8 cellular contexts compared by ENCODE assay signal in the genomic region with DNA sequence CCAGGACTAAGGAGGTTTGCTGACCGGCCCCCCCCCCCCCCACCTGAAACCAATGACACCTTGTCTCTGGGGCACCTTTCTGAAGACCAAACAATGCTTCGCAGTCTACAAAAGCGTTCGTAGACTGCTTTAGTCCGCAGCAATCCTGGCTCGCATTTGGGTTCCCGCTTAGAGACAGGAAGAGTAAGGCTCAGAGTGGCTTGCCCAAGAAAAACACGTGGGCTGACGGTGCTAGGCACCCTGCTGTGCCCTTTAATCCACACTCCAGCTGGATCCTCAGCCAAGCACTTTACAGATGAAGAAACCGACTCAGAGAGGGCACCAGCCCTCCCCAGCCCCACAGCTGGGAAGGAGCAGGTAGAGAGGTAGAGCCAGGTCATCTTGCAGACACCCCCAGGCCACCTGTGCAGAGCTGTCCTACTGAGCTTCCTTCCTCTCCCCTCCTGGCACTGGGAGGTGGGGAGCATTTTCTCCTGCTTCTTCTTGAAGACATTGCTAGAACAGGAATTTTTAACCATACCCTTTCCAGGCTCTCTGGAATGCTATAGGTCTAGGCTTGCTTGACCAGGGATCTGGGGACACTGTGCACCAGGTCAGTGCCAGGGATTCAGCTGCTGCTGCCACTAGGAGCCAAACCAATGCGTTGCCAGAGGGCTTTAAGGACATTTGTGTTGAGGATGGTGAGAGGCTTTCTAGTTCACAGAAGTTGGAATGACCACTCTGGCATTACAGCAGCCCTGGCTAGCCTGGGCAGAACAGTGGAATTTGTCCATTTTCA. TPM values are rescaled to one million over a fixed set of nuclear protein-coding genes. Genes with fewer than 3 reads are reported as not detected.
DNase-seq lines count a peak whose midpoint lies in the region; ATAC-seq and TF ChIP-seq lines count a peak whose summit lies in the region.

No MANE protein-coding gene starts in this region.

- no peaks in the 10 kb centered on the region for H3K27me3 ChIP-seq in dorsolateral prefrontal cortex

- H3K27me3 Mint-ChIP-seq in natural killer cell (ENCODE audit: low read depth in 2 of 2): peaks cover 40 to 55% of the 10 kb centered on the region in 2 donors

- peak overlapping the region; percentile 53 to 95 (median 78) for H3K4me3 ChIP-seq in dorsolateral prefrontal cortex

- no peak for TF ChIP-seq CTCF in dorsolateral prefrontal cortex (IDR thresholded peaks at IDR 0.05 in 54 of 56, conservative IDR thresholded peaks at IDR 0.05 in 2 of 56; ENCODE audit: low read depth in 1 of 56, partially characterized antibody in 56 of 56)
- TF ChIP-seq CTCF in natural killer cell (IDR thresholded peaks at IDR 0.05): no peak
- TF ChIP-seq CTCF in omental fat pad (IDR thresholded peaks at IDR 0.05): no peak

- no peaks in the 10 kb centered on the region for H3K36me3 Mint-ChIP-seq in natural killer cell

- H3K27ac Mint-ChIP-seq in natural killer cell: peak overlapping the region in 1 of 2 donors; percentile 74

- peak; percentile 30 for DNase-seq in EH (ENCODE audit: low read depth)
- peak; percentile 87 to 93 for DNase-seq in NCI-H524 (lab: John Stamatoyannopoulos, UW)
- DNase-seq in dorsolateral prefrontal cortex: peak in 6 of 10 donors; percentile 12 to 52 (median 29)
- DNase-seq in natural killer cell: no peak
- DNase-seq in omental fat pad (ENCODE audit: low spot score): no peak
- no peak for DNase-seq in activated naive CD4-positive, alpha-beta T cell treated with anti-CD3 and anti-CD28 coated beads, Interleukin-2, amount 50 U/mL, for 16 hours

- intact Hi-C loops in dorsolateral prefrontal cortex (cut with DNase I) (loop anchor here (5.0 kb wide), 2 partner anchors 71 to 119 kb away; a partner anchor contains a TSS), natural killer cell (cut with micrococcal nuclease) (no loop called here)

- H3K27ac ChIP-seq in dorsolateral prefrontal cortex: peak overlapping the region in 48 of 59 donors; percentile 28 to 99 (median 84)

- H3K4me1 Mint-ChIP-seq in natural killer cell: peaks cover 18% of the 10 kb centered on the region in 2 donors

- ATAC-seq in natural killer cell: no peak
- ATAC-seq in omental fat pad (ENCODE audit: low FRiP score): no peak
- no peak for ATAC-seq in HG02970 (IDR thresholded peaks at IDR 0.05; ENCODE audit: low FRiP score, unreplicated experiment)
- ATAC-seq in HG02642 (IDR thresholded peaks at IDR 0.05; ENCODE audit: poor library complexity, unreplicated experiment): no peak

- H3K9me3 Mint-ChIP-seq in natural killer cell: no peaks in the 10 kb centered on the region

- H3K4me3 Mint-ChIP-seq in natural killer cell: peak overlapping the region; percentile 90

RNA-seq across cellular contexts. Expression of a gene that starts 1.0 kb away (rescaled TPM):
- total RNA-seq in dorsolateral prefrontal cortex (100 to 1,000 TPM in 5 of 120 experiments, 10 to 100 TPM in 115; 11.7 to 112 (median 39.5) TPM), natural killer cell (under 1 TPM; 0.23 to 0.38 (median 0.36) TPM), omental fat pad (10 to 100 TPM; 22.3 to 73.1 (median 59.9) TPM)

RNA-seq across cellular contexts. Expression of a gene that starts 36.5 kb away (rescaled TPM):
- total RNA-seq in dorsolateral prefrontal cortex: 1 to 10 TPM in 102 of 120 experiments, under 1 TPM in 11, not detected in 7; 0.29 to 7.9 (median 2.4) TPM
- total RNA-seq in natural killer cell: not detected
- not detected for total RNA-seq in omental fat pad

Comparison
In these comparisons a context has a peak if more than half of its experiments do, and no peak if none do; other contexts are left out.
1. DNase-seq: peak in EH (single experiment), NCI-H524 (2 of 2) and dorsolateral prefrontal cortex (6 of 10); none in natural killer cell (single experiment), omental fat pad (single experiment) and activated naive CD4-positive, alpha-beta T cell treated with anti-CD3 and anti-CD28 coated beads, Interleukin-2, amount 50 U/mL, for 16 hours (single experiment).
2. RNA of a gene that starts 1.0 kb away (total RNA-seq): 22.3 to 73.1 TPM in omental fat pad and 11.7 to 112 TPM in dorsolateral prefrontal cortex; 0.23 to 0.38 TPM in natural killer cell; every median in the first group is over 4 times any median in the second.